19 cellular contexts compared by ENCODE assay signal in genomic region chr13:99630269-99630898, GRCh38.
"Had no signal": no experiment of that assay in that cellular context is flagged by ENCODE, and none has a peak within 500 bp of the region (broad histone marks: within the 10 kb centered on the region; RNA-seq: fewer than 3 reads in every experiment).

No MANE protein-coding gene starts in this region.

- ATAC-seq: activated T-helper 17 cell treated with anti-CD3 and anti-CD28 coated beads, Interleukin-2, amount 50 U/mL, for 72 hours had no signal

- H3K27me3 ChIP-seq: breast epithelium, colonic mucosa, esophagus squamous epithelium had no signal

- H3K4me1 ChIP-seq: breast epithelium, colonic mucosa, parathyroid adenoma had no signal

- H3K36me3 ChIP-seq: breast epithelium, colonic mucosa, esophagus squamous epithelium had no signal

- H3K27ac ChIP-seq: breast epithelium, colonic mucosa, parathyroid adenoma, SK-N-MC, skin epidermis, VCaP had no signal

- H3K4me3 ChIP-seq: breast epithelium, colonic mucosa, esophagus squamous epithelium, SK-N-MC, skin epidermis had no signal

- H3K9ac ChIP-seq: parathyroid adenoma had no signal

- DNase-seq: activated CD4-positive, alpha-beta T cell treated with anti-CD3 and anti-CD28 coated beads for 1 hour; activated CD4-positive, alpha-beta T cell treated with anti-CD3 and anti-CD28 coated beads, Interleukin-2, amount 50 U/mL, for 4 hours; activated naive CD4-positive, alpha-beta T cell treated with Interleukin-2 at 50 U/mL for 16 hours; anterior cingulate cortex; colonic mucosa; effector CD4-positive, alpha-beta T cell; esophagus squamous epithelium; kidney glomerular epithelial cell; midbrain; stimulated activated CD4-positive, alpha-beta T cell treated with anti-CD3 and anti-CD28 coated beads, Interleukin-15, amount 100 ng/mL, for 24 hours; stimulated activated CD4-positive, alpha-beta T cell treated with anti-CD3 and anti-CD28 coated beads, Interleukin-4, amount 100 ng/mL, for 24 hours; stimulated activated naive CD4-positive, alpha-beta T cell treated with Interleukin-2 at 50 U/mL for 16 hours; T-helper 9 cell had no signal

- H3K9me3 ChIP-seq: breast epithelium, colonic mucosa, esophagus squamous epithelium had no signal
